Comparison of ENCODE assay signal across 8 cellular contexts in the genomic region with DNA sequence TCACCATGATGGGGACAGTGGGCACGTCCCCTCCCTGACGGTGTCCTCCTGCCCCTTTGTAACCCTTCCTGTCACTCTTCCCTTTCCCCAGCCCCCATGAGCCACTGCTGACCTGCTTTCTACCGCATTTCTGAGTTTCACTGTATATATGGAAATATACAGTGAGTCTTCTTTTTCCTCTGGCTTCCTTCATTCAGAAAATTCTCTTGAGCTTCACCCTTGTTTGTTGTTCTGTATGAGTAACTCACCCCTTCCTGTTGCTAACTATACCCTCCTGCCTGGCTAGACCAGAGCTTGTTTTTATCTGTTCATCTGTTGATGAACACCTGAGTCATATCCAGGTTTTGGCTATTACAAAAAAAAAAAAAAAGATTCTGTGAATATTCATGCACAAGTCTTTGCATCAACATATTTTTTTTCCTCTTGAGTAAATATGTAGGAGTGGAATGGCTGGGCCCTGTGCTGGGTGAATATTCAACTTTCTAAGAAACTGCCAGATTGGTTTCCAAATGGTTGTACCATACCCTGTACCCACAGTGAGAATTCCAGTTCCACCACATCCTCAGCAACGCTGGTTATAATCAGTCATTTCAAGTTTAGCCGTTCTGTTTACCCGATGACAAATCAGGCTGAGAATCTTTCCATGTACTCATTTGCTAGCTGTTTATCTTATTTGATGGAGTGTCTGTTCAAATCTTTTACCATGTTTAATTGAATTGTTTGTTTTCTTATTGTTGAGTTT.
DNase-seq lines count a peak whose midpoint lies in the region; TF ChIP-seq lines count a peak whose summit lies in the region.
"Had no signal": no experiment of that assay in that cellular context is flagged by ENCODE, and none has a peak within 500 bp of the region (broad histone marks: within the 10 kb centered on the region; RNA-seq: fewer than 3 reads in every experiment).

No MANE protein-coding gene starts in this region.

- H3K4me3 ChIP-seq in GM23248 (no peak overlapping the region), SJSA1 (no peak overlapping the region)

- intact Hi-C loops in head of caudate nucleus (cut with DNase I) = no loop called here

- no peak overlapping the region for H2AFZ ChIP-seq in GM23248

- H3K9me3 ChIP-seq in GM23248 (ENCODE audit: low read depth) (no peaks in the 10 kb centered on the region), SJSA1 (replicated peaks) (no peaks in the 10 kb centered on the region)

- H3K27ac ChIP-seq in GM23248 (no peak overlapping the region), SJSA1 (peak overlapping the region; percentile 65)

- in situ Hi-C loops in GM23248 (cut with MboI) = no loop called here

- H3K27ac Mint-ChIP-seq in chondrocyte (ENCODE audit: unreplicated experiment) (peak overlapping the region; percentile 1), progenitor cell of endocrine pancreas (peak overlapping the region; percentile 58)

- H3K36me3 ChIP-seq in GM23248 (ENCODE audit: low read depth) = no peaks in the 10 kb centered on the region
- H3K36me3 ChIP-seq in SJSA1 = no peaks in the 10 kb centered on the region

- no peak overlapping the region for H3K4me3 Mint-ChIP-seq in chondrocyte (ENCODE audit: unreplicated experiment)
- H3K4me3 Mint-ChIP-seq in progenitor cell of endocrine pancreas (ENCODE audit: low read depth) = no peak overlapping the region

- H3K36me3 Mint-ChIP-seq in chondrocyte (ENCODE audit: low read depth) (peaks cover under 1% of the 10 kb centered on the region), progenitor cell of endocrine pancreas (ENCODE audit: insufficient read depth) (peaks cover 1% of the 10 kb centered on the region)

- WGBS in GM23248 (ENCODE audit: low coverage in 1 of 2, low lambda C conversion rate in 2 of 2, missing lambda C conversion rate in 2 of 2), 2 experiments = 35 to 37% methylated on average over 6 of the region's 6 CpGs

- H3K27me3 Mint-ChIP-seq in chondrocyte (ENCODE audit: low read depth) = peaks cover 27% of the 10 kb centered on the region
- H3K27me3 Mint-ChIP-seq in progenitor cell of endocrine pancreas = peaks cover 22% of the 10 kb centered on the region

- H3K79me2 ChIP-seq in GM23248 (ENCODE audit: insufficient read depth) = no peaks in the 10 kb centered on the region

- H3F3A ChIP-seq in GM23248 (ENCODE audit: insufficient read depth) = peaks cover 16% of the 10 kb centered on the region

- H3K9me3 Mint-ChIP-seq in chondrocyte (ENCODE audit: low read depth) (no peaks in the 10 kb centered on the region), progenitor cell of endocrine pancreas (ENCODE audit: low read depth) (peaks cover 4% of the 10 kb centered on the region)

- TF ChIP-seq CTCF in chondrocyte (IDR thresholded peaks at IDR 0.05) (no peak), progenitor cell of endocrine pancreas (IDR thresholded peaks at IDR 0.05; ENCODE audit: unreplicated experiment) (no peak)

- no peaks in the 10 kb centered on the region for H4K20me1 ChIP-seq in GM23248 (ENCODE audit: insufficient read depth)

- peak overlapping the region; percentile 11 for H3K4me2 ChIP-seq in GM23248 (ENCODE audit: unreplicated experiment)

- DNase-seq in GM23248 (peak; percentile 78), SJSA1 (ENCODE audit: low read depth in 1 of 2, low spot score in 2 of 2) (peak; percentile 76 to 91), chondrocyte (ENCODE audit: low spot score) (no peak), progenitor cell of endocrine pancreas (ENCODE audit: low spot score, unreplicated experiment) (no peak), putamen (ENCODE audit: low spot score) (no peak), head of caudate nucleus (no peak), NCI-H1694 (lab: John Stamatoyannopoulos, UW) (no peak)
- DNase-seq: NCI-H187 had no signal

- peaks cover 7% of the 10 kb centered on the region for H3K4me1 Mint-ChIP-seq in chondrocyte (ENCODE audit: low read depth)
- peaks cover 12% of the 10 kb centered on the region for H3K4me1 Mint-ChIP-seq in progenitor cell of endocrine pancreas (ENCODE audit: low read depth)

- H3K27me3 ChIP-seq in GM23248 (replicated peaks; ENCODE audit: insufficient read depth) (peaks cover 38% of the 10 kb centered on the region), SJSA1 (replicated peaks) (peaks cover 2% of the 10 kb centered on the region; the same call in 1 of the 2 replicates)

- no peak overlapping the region for H3K9ac ChIP-seq in GM23248

- H3K9me2 ChIP-seq in GM23248 (ENCODE audit: insufficient read depth) = no peaks in the 10 kb centered on the region

- peaks cover 14% of the 10 kb centered on the region for H3K4me1 ChIP-seq in GM23248 (ENCODE audit: insufficient read depth)
- H3K4me1 ChIP-seq in SJSA1 (replicated peaks) = peaks cover 22% of the 10 kb centered on the region

Comparison
In these comparisons a context has a peak if more than half of its experiments do, and no peak if none do; other contexts are left out.
1. DNase-seq: peak in GM23248 (single experiment) and SJSA1 (2 of 2); none in chondrocyte (single experiment), progenitor cell of endocrine pancreas (single experiment), putamen (single experiment), head of caudate nucleus (0 of 42) and NCI-H1694 (single experiment).